9 cellular contexts compared by ENCODE assay signal in the genomic region with DNA sequence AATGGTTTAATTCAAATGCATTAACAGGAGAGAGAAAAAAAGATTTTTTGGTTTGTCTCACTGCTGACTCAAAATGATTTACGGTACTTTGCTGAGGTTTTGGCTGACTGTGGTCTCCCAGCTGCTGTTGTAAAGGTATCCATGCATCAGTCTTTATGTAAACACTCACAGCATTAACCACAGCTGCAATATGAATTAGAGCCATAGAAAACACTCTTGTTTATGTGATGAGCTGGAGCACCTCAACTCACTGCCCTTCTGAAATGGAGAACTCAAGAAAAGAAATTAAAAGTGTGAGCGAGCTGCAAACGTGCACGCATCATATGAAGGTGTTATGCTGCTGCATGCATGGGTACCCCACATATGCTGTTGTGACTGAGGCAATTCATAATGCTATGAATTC.
DNase-seq lines count a peak whose midpoint lies in the region; ATAC-seq and TF ChIP-seq lines count a peak whose summit lies in the region.
"Had no signal": no experiment of that assay in that cellular context is flagged by ENCODE, and none has a peak within 500 bp of the region (broad histone marks: within the 10 kb centered on the region; RNA-seq: fewer than 3 reads in every experiment).

No MANE protein-coding gene starts in this region.

- no peak overlapping the region for H3K27ac ChIP-seq in neuronal stem cell (replicated peaks; ENCODE audit: low read length)
- H3K27ac ChIP-seq: ascending aorta had no signal

- H3K36me3 ChIP-seq in neuronal stem cell (replicated peaks in 1 of 2; ENCODE audit: control insufficient read depth in 2 of 2, insufficient read depth in 2 of 2, low read length in 2 of 2): no peaks in the 10 kb centered on the region
- H3K36me3 ChIP-seq: ascending aorta had no signal

- H3K23ac ChIP-seq in neuronal stem cell (ENCODE audit: low read depth, low read length, poor library complexity): no peak overlapping the region

- DNase-seq in NCI-H226 (peak; percentile 61), nephron progenitor cell (no peak), neuronal stem cell (ENCODE audit: low spot score) (no peak)
- no peak for DNase-seq in activated effector memory CD4-positive, alpha-beta T cell treated with anti-CD3 and anti-CD28 coated beads, Interleukin-2, amount 50 U/mL, for 16 hours
- DNase-seq in activated effector memory CD4-positive, alpha-beta T cell treated with Interleukin-2 at 50 U/mL for 16 hours: no peak

- H3K27me3 Mint-ChIP-seq in nephron progenitor cell (ENCODE audit: low read depth, poor library complexity): peaks cover 10% of the 10 kb centered on the region

- H2AFZ ChIP-seq in neuronal stem cell (ENCODE audit: low read length): no peak overlapping the region

- peaks cover 0 to 11% of the 10 kb centered on the region in 2 donors for H3K4me1 ChIP-seq in neuronal stem cell (ENCODE audit: control insufficient read depth in 2 of 2, insufficient read depth in 1 of 2, low read depth in 1 of 2, low read length in 2 of 2)

- H3K4me2 ChIP-seq in neuronal stem cell (ENCODE audit: insufficient read depth, low read length, poor library complexity, severe bottlenecking): no peak overlapping the region

- H2BK15ac ChIP-seq in neuronal stem cell (ENCODE audit: low read length): no peak overlapping the region

- no peak overlapping the region for H4K91ac ChIP-seq in neuronal stem cell (ENCODE audit: low read depth, low read length, poor library complexity)

- H3K9me3 ChIP-seq in neuronal stem cell (replicated peaks in 1 of 2; ENCODE audit: control insufficient read depth in 2 of 2, insufficient read depth in 1 of 2, low read depth in 1 of 2, low read length in 2 of 2): no peaks in the 10 kb centered on the region
- H3K9me3 ChIP-seq: ascending aorta had no signal

- no peak overlapping the region for H3K14ac ChIP-seq in neuronal stem cell (ENCODE audit: low read length)

- peak; percentile 77 for ATAC-seq in GM18907 (IDR thresholded peaks at IDR 0.05; ENCODE audit: unreplicated experiment)
- ATAC-seq in HG02678 (IDR thresholded peaks at IDR 0.05; ENCODE audit: unreplicated experiment): peak; percentile 67
- ATAC-seq: stimulated activated effector memory CD8-positive, alpha-beta T cell treated with anti-CD3 and anti-CD28 coated beads, Interleukin-12 subunit alpha, Interleukin-12 subunit beta, amount 100 ng/mL, for 72 hours had no signal

- H2AK5ac ChIP-seq in neuronal stem cell (ENCODE audit: low read depth, low read length): no peak overlapping the region

- no peaks in the 10 kb centered on the region for H3K79me1 ChIP-seq in neuronal stem cell (ENCODE audit: low read depth, low read length)

- no peak overlapping the region for H4K8ac ChIP-seq in neuronal stem cell (ENCODE audit: low read depth, low read length)

- peaks cover 56% of the 10 kb centered on the region for H3K4me1 Mint-ChIP-seq in nephron progenitor cell
- H3K4me1 Mint-ChIP-seq: stimulated activated effector memory CD8-positive, alpha-beta T cell treated with anti-CD3 and anti-CD28 coated beads, Interleukin-12 subunit alpha, Interleukin-12 subunit beta, amount 100 ng/mL, for 72 hours had no signal

- no peak overlapping the region for H2BK120ac ChIP-seq in neuronal stem cell (ENCODE audit: low read depth, low read length)

- no peaks in the 10 kb centered on the region for H3K36me3 Mint-ChIP-seq in nephron progenitor cell (ENCODE audit: low read depth)
- H3K36me3 Mint-ChIP-seq: stimulated activated effector memory CD8-positive, alpha-beta T cell treated with anti-CD3 and anti-CD28 coated beads, Interleukin-12 subunit alpha, Interleukin-12 subunit beta, amount 100 ng/mL, for 72 hours had no signal

- H2BK5ac ChIP-seq in neuronal stem cell (ENCODE audit: low read length): no peak overlapping the region

- no peak for TF ChIP-seq CTCF in nephron progenitor cell (IDR thresholded peaks at IDR 0.05)

- H3K27me3 ChIP-seq in neuronal stem cell (ENCODE audit: control insufficient read depth in 3 of 3, insufficient read depth in 3 of 3, low read depth in 1 of 3, low read length in 3 of 3): no peaks in the 10 kb centered on the region
- H3K27me3 ChIP-seq: ascending aorta had no signal

- H3K9me3 Mint-ChIP-seq in nephron progenitor cell: no peaks in the 10 kb centered on the region
- H3K9me3 Mint-ChIP-seq: stimulated activated effector memory CD8-positive, alpha-beta T cell treated with anti-CD3 and anti-CD28 coated beads, Interleukin-12 subunit alpha, Interleukin-12 subunit beta, amount 100 ng/mL, for 72 hours had no signal

- H3K27ac Mint-ChIP-seq in nephron progenitor cell: peak overlapping the region; percentile 89
- H3K27ac Mint-ChIP-seq: stimulated activated effector memory CD8-positive, alpha-beta T cell treated with anti-CD3 and anti-CD28 coated beads, Interleukin-12 subunit alpha, Interleukin-12 subunit beta, amount 100 ng/mL, for 72 hours had no signal

- no peak overlapping the region for H3K4ac ChIP-seq in neuronal stem cell (ENCODE audit: low read length)

- no CpG with 5 or more reads among the region's 4 CpGs for WGBS in neuronal stem cell (ENCODE audit: extremely low coverage in 2 of 2, insufficient read length in 2 of 2, insufficient replicate concordance in 1 of 2), 2 donors

- H3K4me3 ChIP-seq in neuronal stem cell (ENCODE audit: low read length in 2 of 2): no peak overlapping the region
- H3K4me3 ChIP-seq: ascending aorta had no signal

- no peak overlapping the region for H3K9ac ChIP-seq in neuronal stem cell (ENCODE audit: low read depth, low read length, poor library complexity)

- H3K18ac ChIP-seq in neuronal stem cell (ENCODE audit: low read length): no peak overlapping the region

- H2BK12ac ChIP-seq in neuronal stem cell (ENCODE audit: low read length): no peak overlapping the region

- H3K4me3 Mint-ChIP-seq in nephron progenitor cell: peak overlapping the region; percentile 64
- H3K4me3 Mint-ChIP-seq: stimulated activated effector memory CD8-positive, alpha-beta T cell treated with anti-CD3 and anti-CD28 coated beads, Interleukin-12 subunit alpha, Interleukin-12 subunit beta, amount 100 ng/mL, for 72 hours had no signal
